In the genomic region with DNA sequence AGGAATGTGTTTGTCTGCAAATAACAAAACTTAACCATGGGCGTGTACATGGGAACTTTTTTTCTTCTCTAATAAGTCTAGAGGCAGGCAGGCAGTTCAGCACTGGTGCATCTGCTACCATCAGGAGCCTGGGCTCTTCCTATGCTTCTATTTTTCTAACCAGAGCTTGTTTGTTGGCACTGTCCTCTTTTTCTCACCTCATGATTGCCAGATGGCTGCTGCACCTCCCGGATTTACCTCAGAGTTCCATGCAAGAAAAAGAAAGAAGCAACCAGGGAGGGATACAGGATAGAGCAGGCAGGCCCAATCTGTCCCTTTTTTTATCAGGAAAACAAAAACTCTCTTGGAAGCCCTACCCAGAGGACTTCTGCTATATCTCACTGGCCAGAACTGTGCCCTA, we compare ENCODE assay signal across 21 cellular contexts.
"Had no signal": no experiment of that assay in that cellular context is flagged by ENCODE, and none has a peak within 500 bp of the region (broad histone marks: within the 10 kb centered on the region; RNA-seq: fewer than 3 reads in every experiment).

No MANE protein-coding gene starts in this region.

- ATAC-seq: mucosa of descending colon, right cardiac atrium, T-helper 17 cell had no signal

- H3K36me3 ChIP-seq: suprapubic skin, tibial nerve had no signal

- H3K4me1 ChIP-seq: parathyroid adenoma, suprapubic skin had no signal

- H3K27ac ChIP-seq: dorsolateral prefrontal cortex, esophagus muscularis mucosa, parathyroid adenoma, suprapubic skin, tibial nerve had no signal

- H3K27me3 ChIP-seq: esophagus muscularis mucosa, tibial nerve had no signal

- H3K9me3 ChIP-seq: esophagus muscularis mucosa, mucosa of descending colon, suprapubic skin, tibial nerve had no signal

- DNase-seq: activated CD4-positive, alpha-beta T cell treated with anti-CD3 and anti-CD28 coated beads for 4 hours; activated CD4-positive, alpha-beta T cell treated with anti-CD3 and anti-CD28 coated beads, Interleukin-2, amount 50 U/mL, for 48 hours; activated CD4-positive, CD25-positive, alpha-beta regulatory T cell; activated effector memory CD4-positive, alpha-beta T cell treated with anti-CD3 and anti-CD28 coated beads, Interleukin-2, amount 50 U/mL, for 16 hours; aorta; glutamatergic neuron; mesendoderm; mucosa of descending colon; nephron progenitor cell; nucleus accumbens; right cardiac atrium; stimulated activated CD4-positive, alpha-beta T cell treated with anti-CD3 and anti-CD28 coated beads, Interleukin-4, amount 100 ng/mL, for 4 hours; T-helper 17 cell had no signal

- H3K27me3 Mint-ChIP-seq: activated naive CD4-positive, alpha-beta T cell treated with anti-CD3 and anti-CD28 coated beads, Interleukin-2, amount 50 U/mL, for 24 hours had no signal

- H3K27ac Mint-ChIP-seq: activated naive CD4-positive, alpha-beta T cell treated with anti-CD3 and anti-CD28 coated beads, Interleukin-2, amount 50 U/mL, for 24 hours; stimulated activated naive CD8-positive, alpha-beta T cell treated with anti-CD3 and anti-CD28 coated beads, Interleukin-15, Interleukin-2, amounts not matched to agents 100 ng/mL and 50 ng/mL, for 24 hours; T-helper 17 cell had no signal

- H3K4me3 Mint-ChIP-seq: activated naive CD4-positive, alpha-beta T cell treated with anti-CD3 and anti-CD28 coated beads, Interleukin-2, amount 50 U/mL, for 24 hours; stimulated activated naive CD8-positive, alpha-beta T cell treated with anti-CD3 and anti-CD28 coated beads, Interleukin-15, Interleukin-2, amounts not matched to agents 100 ng/mL and 50 ng/mL, for 24 hours; T-helper 17 cell had no signal

- H3K9me3 Mint-ChIP-seq: activated naive CD4-positive, alpha-beta T cell treated with anti-CD3 and anti-CD28 coated beads, Interleukin-2, amount 50 U/mL, for 24 hours; brain; nephron progenitor cell; stimulated activated naive CD8-positive, alpha-beta T cell treated with anti-CD3 and anti-CD28 coated beads, Interleukin-15, Interleukin-2, amounts not matched to agents 100 ng/mL and 50 ng/mL, for 24 hours had no signal

- H3K4me3 ChIP-seq: dorsolateral prefrontal cortex, esophagus muscularis mucosa, mucosa of descending colon, suprapubic skin, tibial nerve had no signal

- H3K36me3 Mint-ChIP-seq: activated naive CD4-positive, alpha-beta T cell treated with anti-CD3 and anti-CD28 coated beads, Interleukin-2, amount 50 U/mL, for 24 hours; brain had no signal
